In the genomic region with DNA sequence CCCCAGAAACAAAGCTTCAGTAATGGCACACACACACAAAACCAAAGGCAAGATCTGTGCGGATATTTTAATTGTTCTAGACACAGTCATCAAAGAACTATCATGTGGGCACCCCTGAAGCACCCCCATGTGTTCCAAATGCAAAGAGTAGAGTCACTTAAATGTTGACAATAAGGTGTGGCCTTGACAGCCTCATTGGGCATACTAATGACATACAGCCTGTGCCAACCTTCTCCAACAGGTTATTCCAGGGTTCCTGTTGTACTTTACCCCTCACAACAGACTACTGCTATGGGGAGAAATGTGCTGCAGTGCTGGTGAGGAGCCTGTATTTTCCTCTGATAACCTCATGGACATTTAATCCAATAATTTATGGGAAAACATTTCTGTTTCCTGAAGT, we compare ENCODE assay signal across 20 cellular contexts. TPM values are rescaled to one million over a fixed set of nuclear protein-coding genes. Genes with fewer than 3 reads are reported as not detected.
DNase-seq lines count a peak whose midpoint lies in the region; ATAC-seq and TF ChIP-seq lines count a peak whose summit lies in the region.
"Had no signal": no experiment of that assay in that cellular context is flagged by ENCODE, and none has a peak within 500 bp of the region (broad histone marks: within the 10 kb centered on the region; RNA-seq: fewer than 3 reads in every experiment).

No MANE protein-coding gene starts in this region.

- no peaks in the 10 kb centered on the region for H3K36me3 Mint-ChIP-seq in CD8-positive, alpha-beta T cell
- H3K36me3 Mint-ChIP-seq: CD4-positive, CD25-positive, alpha-beta regulatory T cell; CD8-positive, alpha-beta memory T cell had no signal

- no peaks in the 10 kb centered on the region for H3K36me3 ChIP-seq in PC-3 (ENCODE audit: low read depth, low read length)
- H3K36me3 ChIP-seq in CD8-positive, alpha-beta T cell (ENCODE audit: insufficient read depth, low read length) = no peaks in the 10 kb centered on the region
- H3K36me3 ChIP-seq: BLaER1, HAP-1 had no signal

- no peaks in the 10 kb centered on the region for H3K9me3 ChIP-seq in PC-3 (ENCODE audit: low read length)
- H3K9me3 ChIP-seq in CD8-positive, alpha-beta T cell (ENCODE audit: low read length) = no peaks in the 10 kb centered on the region
- H3K9me3 ChIP-seq: BLaER1, HAP-1 had no signal

- no peak for ATAC-seq in PC-3
- peak; percentile 60 for ATAC-seq in esophagus mucosa
- ATAC-seq in GM21576 (IDR thresholded peaks at IDR 0.05; ENCODE audit: unreplicated experiment) = no peak
- no peak for ATAC-seq in CD8-positive, alpha-beta T cell
- ATAC-seq: GM12878 had no signal

- H3K27me3 Mint-ChIP-seq in CD8-positive, alpha-beta T cell (ENCODE audit: low read depth) = peaks cover 2% of the 10 kb centered on the region
- H3K27me3 Mint-ChIP-seq: CD4-positive, CD25-positive, alpha-beta regulatory T cell had no signal

- no peak overlapping the region for H2AFZ ChIP-seq in PC-3 (ENCODE audit: low read length)

- no peak overlapping the region for H3K27ac Mint-ChIP-seq in CD8-positive, alpha-beta T cell
- H3K27ac Mint-ChIP-seq: B cell; CD4-positive, CD25-positive, alpha-beta regulatory T cell; CD8-positive, alpha-beta memory T cell; HFFc6 had no signal

- H3K4me3 Mint-ChIP-seq in CD8-positive, alpha-beta T cell = no peak overlapping the region
- H3K4me3 Mint-ChIP-seq: B cell; CD4-positive, CD25-positive, alpha-beta regulatory T cell; CD8-positive, alpha-beta memory T cell; HFFc6 had no signal

- POLR2A ChIA-PET in PC-3 (lab: Charles Lee; ENCODE audit: unreplicated experiment) = no interaction called here
- POLR2A ChIA-PET in CD8-positive, alpha-beta T cell (lab: Charles Lee) = no interaction called here

- H3K9me3 Mint-ChIP-seq in CD8-positive, alpha-beta T cell = no peaks in the 10 kb centered on the region
- H3K9me3 Mint-ChIP-seq: CD4-positive, CD25-positive, alpha-beta regulatory T cell; CD8-positive, alpha-beta memory T cell; HFFc6 had no signal

- no peaks in the 10 kb centered on the region for H3K9me2 ChIP-seq in PC-3 (replicated peaks; ENCODE audit: low read length)

- no peak overlapping the region for H3K4me3 ChIP-seq in PC-3 (ENCODE audit: low read length)
- H3K4me3 ChIP-seq in CD8-positive, alpha-beta T cell (ENCODE audit: low read depth, low read length) = no peak overlapping the region
- H3K4me3 ChIP-seq: BLaER1, GM12878, HAP-1 had no signal

- H3K27me3 ChIP-seq in PC-3 (ENCODE audit: low read length) = no peaks in the 10 kb centered on the region
- H3K27me3 ChIP-seq in CD8-positive, alpha-beta T cell (ENCODE audit: insufficient read depth, low read length) = no peaks in the 10 kb centered on the region
- H3K27me3 ChIP-seq: BLaER1 had no signal

- no peak for TF ChIP-seq CTCF in PC-3 (conservative IDR thresholded peaks at IDR 0.05; ENCODE audit: low read depth, low read length)
- TF ChIP-seq CTCF in CD8-positive, alpha-beta T cell (IDR thresholded peaks at IDR 0.05) = no peak

- no peaks in the 10 kb centered on the region for H3K79me2 ChIP-seq in PC-3 (ENCODE audit: low read length)

- peaks cover 28% of the 10 kb centered on the region for H3K4me1 ChIP-seq in PC-3 (ENCODE audit: insufficient read depth, low read length)
- H3K4me1 ChIP-seq in CD8-positive, alpha-beta T cell (ENCODE audit: insufficient read depth, low read length) = no peaks in the 10 kb centered on the region
- H3K4me1 ChIP-seq: BLaER1, HAP-1 had no signal

- H3K27ac ChIP-seq in PC-3 (ENCODE audit: low read length) = no peak overlapping the region
- no peak overlapping the region for H3K27ac ChIP-seq in CD8-positive, alpha-beta T cell (ENCODE audit: low read depth, low read length)
- H3K27ac ChIP-seq: 22Rv1, BLaER1, C4-2B had no signal

- no TSS peak for BruUV-seq in PC-3 (replicated peaks; lab: Mats Ljungman, UMichigan)

- peak; percentile 19 for DNase-seq in PC-3
- peak; percentile 42 for DNase-seq in mucosa of gallbladder (ENCODE audit: low spot score)
- DNase-seq in NK-92 treated with Interleukin-12 subunit alpha and Interleukin-12 subunit beta, amount 100 ng/mL, for 24 hours (lab: John Stamatoyannopoulos, UW) = no peak
- DNase-seq in CD8-positive, alpha-beta T cell = no peak
- DNase-seq: CD4-positive, CD25-positive, alpha-beta regulatory T cell; CD8-positive, alpha-beta memory T cell; DMS 273 treated with DMSO at 0.1 percent for 48 hours; DMS79; EL; GDM1; GOT3; HFFc6 had no signal

- CTCF ChIA-PET in PC-3 (lab: Charles Lee) = no interaction called here
- CTCF ChIA-PET in CD8-positive, alpha-beta T cell (lab: Charles Lee) = no interaction called here

- H3K4me2 ChIP-seq in PC-3 (ENCODE audit: low read length) = 0 out of 2 replicates have a peak overlapping the region, but pooled peaks have one; percentile 16
- H3K4me2 ChIP-seq: BLaER1 had no signal

- H4K20me1 ChIP-seq in PC-3 (ENCODE audit: low read length) = no peaks in the 10 kb centered on the region
- H4K20me1 ChIP-seq: BLaER1 had no signal

- H3K4me1 Mint-ChIP-seq in CD8-positive, alpha-beta T cell (ENCODE audit: low read depth) = no peaks in the 10 kb centered on the region
- H3K4me1 Mint-ChIP-seq: B cell; CD4-positive, CD25-positive, alpha-beta regulatory T cell; CD8-positive, alpha-beta memory T cell had no signal

- H3F3A ChIP-seq in PC-3 (ENCODE audit: low read length, unreplicated experiment) = no peaks in the 10 kb centered on the region

- intact Hi-C loops in PC-3 (cut with micrococcal nuclease) = no loop called here
- intact Hi-C loops in CD8-positive, alpha-beta T cell (cut with DNase I, micrococcal nuclease) = no loop called here

- no peak overlapping the region for H3K9ac ChIP-seq in PC-3 (ENCODE audit: low read length)
- H3K9ac ChIP-seq: BLaER1 had no signal

RNA-seq across cellular contexts. Expression of a gene that starts 29.8 kb away (rescaled TPM):
- total RNA-seq in PC-3 (2014; rRNA removed) (0.07 TPM in 1 of 2 replicates, not detected in the other), esophagus mucosa (not detected), mucosa of gallbladder (not detected)
- total RNA-seq in CD8-positive, alpha-beta T cell = not detected
- total RNA-seq: B cell; CD4-positive, CD25-positive, alpha-beta regulatory T cell; CD8-positive, alpha-beta memory T cell; GM12878; HFFc6 had no signal

Comparison
In these comparisons a context has a peak if more than half of its experiments do, and no peak if none do; other contexts are left out.
1. DNase-seq: peak in PC-3 (single experiment) and mucosa of gallbladder (single experiment); none in NK-92 treated with Interleukin-12 subunit alpha and Interleukin-12 subunit beta, amount 100 ng/mL, for 24 hours (single experiment) and CD8-positive, alpha-beta T cell (0 of 7).